12 cellular contexts compared by ENCODE assay signal in the genomic region with DNA sequence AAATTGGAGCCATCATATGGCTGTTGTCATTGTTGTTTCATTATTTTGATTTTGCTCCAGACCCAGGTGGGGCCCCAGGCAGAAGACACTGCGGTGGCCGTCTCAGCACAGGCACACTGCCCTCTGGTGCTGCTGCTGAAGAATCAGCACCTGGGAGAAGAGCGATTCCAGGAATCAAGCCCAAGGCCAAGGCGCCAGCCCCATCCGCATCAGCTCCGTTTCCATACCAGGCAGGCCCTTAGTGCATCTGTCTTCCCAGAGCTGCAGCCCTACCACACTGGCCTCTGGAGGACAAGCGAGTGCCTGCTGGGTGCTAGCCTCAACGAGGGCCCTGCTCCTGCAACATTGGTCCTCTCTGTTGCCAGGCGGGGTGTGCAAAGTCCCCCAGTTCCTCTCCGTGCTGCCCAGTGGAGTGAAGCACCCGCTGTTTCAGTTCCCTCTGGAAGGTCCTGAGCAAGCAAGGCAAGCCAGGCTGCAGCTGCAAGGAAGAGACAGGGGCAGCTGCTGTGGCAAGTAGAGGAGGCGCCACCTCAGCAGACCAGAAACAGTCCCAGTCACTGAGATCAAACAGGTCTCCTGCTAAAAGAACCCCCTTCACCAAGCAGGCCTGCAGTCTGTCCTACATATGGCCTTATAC. TPM values are rescaled to one million over a fixed set of nuclear protein-coding genes. Genes with fewer than 3 reads are reported as not detected.
DNase-seq lines count a peak whose midpoint lies in the region; FAIRE-seq and TF ChIP-seq lines count a peak whose summit lies in the region.
"Had no signal": no experiment of that assay in that cellular context is flagged by ENCODE, and none has a peak within 500 bp of the region (broad histone marks: within the 10 kb centered on the region; RNA-seq: fewer than 3 reads in every experiment).

No MANE protein-coding gene starts in this region.

- BruUV-seq in OCI-LY7 (replicated peaks; lab: Mats Ljungman, UMichigan) = no TSS peak
- no TSS peak for BruUV-seq in mammary epithelial cell (replicated peaks; lab: Mats Ljungman, UMichigan)

- intact Hi-C loops in OCI-LY7 (cut with micrococcal nuclease; ENCODE audit: unreplicated experiment) (loop anchor here (1.0 to 2.0 kb wide), 5 partner anchors 24 to 164 kb away; no protein-coding TSS in a partner anchor), mammary epithelial cell (cut with micrococcal nuclease) (no loop called here)

- H3K4me2 ChIP-seq in OCI-LY7 (ENCODE audit: low read length) (peak overlapping the region; percentile 75), mammary epithelial cell (ENCODE audit: insufficient read depth, low read depth, low read length) (no peak overlapping the region)

- peak; percentile 25 for DNase-seq in DMS 273 (lab: John Stamatoyannopoulos, UW; ENCODE audit: unreplicated experiment)
- no peak for DNase-seq in DMS 273 treated with DMSO at 0.1 percent for 48 hours (lab: John Stamatoyannopoulos, UW)
- peak; percentile 95 for DNase-seq in OCI-LY7 (ENCODE audit: low spot score)
- peak; percentile 33 for DNase-seq in left kidney (ENCODE audit: low read depth, low spot score)
- DNase-seq in urothelium cell line (ENCODE audit: low spot score) = no peak
- no peak for DNase-seq in mammary epithelial cell
- DNase-seq in OCI-M1 (lab: John Stamatoyannopoulos, UW) = no peak
- DNase-seq: 8988T, activated gamma-delta T cell had no signal

- H3K79me2 ChIP-seq in OCI-LY7 (ENCODE audit: insufficient read depth, low read depth, low read length) (peaks cover 73% of the 10 kb centered on the region), mammary epithelial cell (ENCODE audit: insufficient read depth, low read length) (no peaks in the 10 kb centered on the region)

- H3K36me3 ChIP-seq in OCI-LY7 (ENCODE audit: insufficient read depth, low read length) (no peaks in the 10 kb centered on the region), mammary epithelial cell (ENCODE audit: insufficient read depth, low read length) (no peaks in the 10 kb centered on the region)

- in situ Hi-C loops in mammary epithelial cell (cut with MboI; ENCODE audit: low sequenced_read_pairs in 2 of 2) = no loop called here

- 66% methylated on average over 12 of the region's 12 CpGs for WGBS in mammary epithelial cell (ENCODE audit: low coverage, missing lambda C conversion rate)

- H3K9ac ChIP-seq in mammary epithelial cell (ENCODE audit: insufficient read depth, low read length) = no peak overlapping the region

- no peak for FAIRE-seq in urothelium cell line (lab: Jason Lieb, UNC)

- H3K4me3 ChIP-seq in OCI-LY7 (ENCODE audit: low read depth, low read length, poor library complexity, severe bottlenecking) (peak overlapping the region; percentile 40), mammary epithelial cell (replicated peaks in 1 of 3; ENCODE audit: insufficient read depth in 1 of 3, low read depth in 2 of 3, low read length in 3 of 3) (no peak overlapping the region)

- CTCF ChIA-PET in OCI-LY7 (lab: Charles Lee; ENCODE audit: unreplicated experiment) (interaction anchor here (1.1 to 1.3 kb wide), 2 partner anchors 9 to 86 kb away, joined by 3 read pairs; no protein-coding TSS in a partner anchor), mammary epithelial cell (lab: Charles Lee; ENCODE audit: low non-redundant PET) (no interaction called here)

- peaks cover 20% of the 10 kb centered on the region for H3K27me3 ChIP-seq in mammary epithelial cell (ENCODE audit: insufficient read depth, low read length)

- dilution Hi-C loops in mammary epithelial cell (cut with HindIII; ENCODE audit: low sequenced_read_pairs) = no loop called here

- POLR2A ChIA-PET in OCI-LY7 (lab: Charles Lee) = interaction anchor here (0.5 to 4.0 kb wide), 7 partner anchors 19 to 453 kb away, joined by 3 to 25 read pairs (median 3); no protein-coding TSS in a partner anchor

- peaks cover 91% of the 10 kb centered on the region for H3K4me1 ChIP-seq in OCI-LY7 (ENCODE audit: insufficient read depth, low read length, poor library complexity, severe bottlenecking)
- H3K4me1 ChIP-seq in mammary epithelial cell (ENCODE audit: insufficient read depth, low read length) = no peaks in the 10 kb centered on the region

- peak overlapping the region; percentile 95 for H3K27ac ChIP-seq in OCI-LY7 (ENCODE audit: low read depth, low read length, poor library complexity, severe bottlenecking)
- no peak overlapping the region for H3K27ac ChIP-seq in mammary epithelial cell (ENCODE audit: insufficient read depth, low read depth, low read length)

- H3K9me2 ChIP-seq in OCI-LY7 (ENCODE audit: insufficient read depth, low read length) = no peaks in the 10 kb centered on the region

- H4K20me1 ChIP-seq in OCI-LY7 (ENCODE audit: insufficient read depth, low read length) = no peaks in the 10 kb centered on the region
- H4K20me1 ChIP-seq in mammary epithelial cell (ENCODE audit: insufficient read depth, low read length) = peaks cover 7% of the 10 kb centered on the region

- TF ChIP-seq CTCF in GM12873 (IDR thresholded peaks at IDR 0.05; ENCODE audit: insufficient read depth, low read depth, low read length, missing control alignments) = peak; percentile 18
- peak; percentile 81 for TF ChIP-seq CTCF in OCI-LY7 (conservative IDR thresholded peaks at IDR 0.05; ENCODE audit: low read length)
- no peak for TF ChIP-seq CTCF in mammary epithelial cell (conservative IDR thresholded peaks at IDR 0.05 in 1 of 2, IDR thresholded peaks at IDR 0.05 in 1 of 2; ENCODE audit: extremely low read depth in 1 of 2, insufficient read depth in 1 of 2, low read depth in 1 of 2, low read length in 2 of 2)

- H3K9me3 ChIP-seq in OCI-LY7 (ENCODE audit: low read length) (no peaks in the 10 kb centered on the region), mammary epithelial cell (replicated peaks; ENCODE audit: insufficient read depth, low read length) (no peaks in the 10 kb centered on the region)

- H2AFZ ChIP-seq in OCI-LY7 (ENCODE audit: low read length) (peak overlapping the region; percentile 3; the same call in 1 of the 2 replicates), mammary epithelial cell (ENCODE audit: low read depth, low read length) (no peak overlapping the region)

RNA-seq across cellular contexts. Expression of gene GRIK3, which starts 5.2 kb away (rescaled TPM):
- 13.1 and 16.3 TPM in 2 replicates for total RNA-seq in OCI-LY7 (2014; rRNA removed; shearing (Covaris generic))
- total RNA-seq in OCI-LY7 (2022) (48.6 and 55.0 TPM in 2 replicates), mammary epithelial cell (not detected)
- not detected for polyA plus RNA-seq in mammary epithelial cell
- not detected for polyA minus RNA-seq in mammary epithelial cell
- total RNA-seq: NCI-H460, osteocyte had no signal

Comparison
In these comparisons a context has a peak if more than half of its experiments do, and no peak if none do; other contexts are left out.
1. DNase-seq: peak in DMS 273 (single experiment), OCI-LY7 (single experiment) and left kidney (single experiment); none in DMS 273 treated with DMSO at 0.1 percent for 48 hours (single experiment), urothelium cell line (single experiment), mammary epithelial cell (single experiment) and OCI-M1 (single experiment).
2. CTCF ChIP-seq: peak in GM12873 (single experiment) and OCI-LY7 (single experiment); none in mammary epithelial cell (0 of 2).
3. RNA of gene GRIK3, which starts 5.2 kb away (total RNA-seq): 13.1 to 55.0 TPM in OCI-LY7; not detected in mammary epithelial cell; every median in the first group is over 10 times any median in the second.